20 cellular contexts compared by ENCODE assay signal in the genomic region with DNA sequence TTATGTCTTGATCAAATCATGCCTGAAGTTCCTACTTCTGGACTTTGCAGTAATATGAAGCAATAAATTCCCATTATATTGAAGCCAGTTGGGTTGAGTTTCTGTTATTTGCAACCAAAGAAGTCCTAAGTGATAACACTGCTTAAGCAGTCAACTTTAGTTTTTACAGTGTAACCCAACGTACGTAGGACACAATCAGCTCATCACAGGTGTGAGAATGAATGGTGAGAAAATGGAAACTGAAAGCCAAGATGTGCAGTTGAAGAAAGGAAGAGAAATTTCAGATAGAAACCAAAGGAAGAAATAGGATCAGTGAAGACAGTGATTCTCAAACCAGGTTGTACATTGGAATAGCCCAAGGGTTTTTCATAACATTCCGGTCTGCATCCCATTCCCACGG.
DNase-seq lines count a peak whose midpoint lies in the region; ATAC-seq lines count a peak whose summit lies in the region.
"Had no signal": no experiment of that assay in that cellular context is flagged by ENCODE, and none has a peak within 500 bp of the region (broad histone marks: within the 10 kb centered on the region; RNA-seq: fewer than 3 reads in every experiment).

No MANE protein-coding gene starts in this region.

- H3K27me3 Mint-ChIP-seq in activated CD4-positive, alpha-beta T cell treated with anti-CD3 and anti-CD28 coated beads, Interleukin-2, amount 10 ng/mL, durations not matched to agents 7 days and 5 days: no peaks in the 10 kb centered on the region
- peaks cover 0 to 2% (median 0%) of the 10 kb centered on the region in 5 donors for H3K27me3 Mint-ChIP-seq in naive thymus-derived CD8-positive, alpha-beta T cell

- peaks cover 54% of the 10 kb centered on the region for H3K4me1 Mint-ChIP-seq in activated CD4-positive, alpha-beta T cell treated with anti-CD3 and anti-CD28 coated beads, Interleukin-2, amount 10 ng/mL, durations not matched to agents 7 days and 5 days
- H3K4me1 Mint-ChIP-seq in naive thymus-derived CD8-positive, alpha-beta T cell: peaks cover 43 to 83% (median 78%) of the 10 kb centered on the region in 4 donors
- H3K4me1 Mint-ChIP-seq: brain had no signal

- CTCF ChIA-PET in activated CD4-positive, alpha-beta T cell treated with anti-CD3 and anti-CD28 coated beads, Interleukin-2, amount 10 ng/mL, durations not matched to agents 7 days and 5 days (lab: Charles Lee): interaction anchor here (0.8 kb wide), 1 partner anchor 274 kb away, joined by 3 read pairs; no protein-coding TSS in a partner anchor

- ATAC-seq in GM19043 (IDR thresholded peaks at IDR 0.05; ENCODE audit: low read depth, unreplicated experiment) (peak; percentile 50), HG03378 (IDR thresholded peaks at IDR 0.05; ENCODE audit: unreplicated experiment) (peak; percentile 60), GM21723 (IDR thresholded peaks at IDR 0.05; ENCODE audit: unreplicated experiment) (no peak)
- ATAC-seq in naive thymus-derived CD8-positive, alpha-beta T cell: no peak
- ATAC-seq: foreskin keratinocyte; Panc1; stimulated activated naive B cell treated with anti-CD40 and anti-IgM and Interleukin-4, amounts not matched to agents 10 μg/mL and 1 μg/mL and 100 μg/mL, for 72 hours had no signal

- peak overlapping the region; percentile 3 for H3K27ac Mint-ChIP-seq in activated CD4-positive, alpha-beta T cell treated with anti-CD3 and anti-CD28 coated beads, Interleukin-2, amount 10 ng/mL, durations not matched to agents 7 days and 5 days
- H3K27ac Mint-ChIP-seq in naive thymus-derived CD8-positive, alpha-beta T cell: peak overlapping the region in 9 of 10 donors; percentile 10 to 89 (median 66)
- H3K27ac Mint-ChIP-seq: brain; stimulated activated naive B cell treated with anti-CD40 and anti-IgM and Interleukin-4, amounts not matched to agents 10 μg/mL and 1 μg/mL and 100 μg/mL, for 72 hours; type B pancreatic cell had no signal

- peaks cover 19% of the 10 kb centered on the region for H3K36me3 Mint-ChIP-seq in activated CD4-positive, alpha-beta T cell treated with anti-CD3 and anti-CD28 coated beads, Interleukin-2, amount 10 ng/mL, durations not matched to agents 7 days and 5 days (ENCODE audit: low read depth)
- H3K36me3 Mint-ChIP-seq in naive thymus-derived CD8-positive, alpha-beta T cell: peaks cover 0 to 8% (median 4%) of the 10 kb centered on the region in 3 donors
- H3K36me3 Mint-ChIP-seq: brain; stimulated activated naive B cell treated with anti-CD40 and anti-IgM and Interleukin-4, amounts not matched to agents 10 μg/mL and 1 μg/mL and 100 μg/mL, for 72 hours; type B pancreatic cell had no signal

- no peak overlapping the region for H3K4me3 Mint-ChIP-seq in activated CD4-positive, alpha-beta T cell treated with anti-CD3 and anti-CD28 coated beads, Interleukin-2, amount 10 ng/mL, durations not matched to agents 7 days and 5 days
- peak overlapping the region in 4 of 10 donors; percentile 7 to 51 (median 26) for H3K4me3 Mint-ChIP-seq in naive thymus-derived CD8-positive, alpha-beta T cell
- H3K4me3 Mint-ChIP-seq: brain; stimulated activated naive B cell treated with anti-CD40 and anti-IgM and Interleukin-4, amounts not matched to agents 10 μg/mL and 1 μg/mL and 100 μg/mL, for 72 hours; type B pancreatic cell had no signal

- POLR2A ChIA-PET in activated CD4-positive, alpha-beta T cell treated with anti-CD3 and anti-CD28 coated beads, Interleukin-2, amount 10 ng/mL, durations not matched to agents 7 days and 5 days (lab: Charles Lee): no interaction called here
- POLR2A ChIA-PET in naive thymus-derived CD8-positive, alpha-beta T cell (lab: Charles Lee): interaction anchor here (1.3 to 1.7 kb wide), 2 partner anchors 14 to 20 kb away, joined by 4 to 8 read pairs; no protein-coding TSS in a partner anchor

- peaks cover 13% of the 10 kb centered on the region for H3K9me3 Mint-ChIP-seq in activated CD4-positive, alpha-beta T cell treated with anti-CD3 and anti-CD28 coated beads, Interleukin-2, amount 10 ng/mL, durations not matched to agents 7 days and 5 days
- peaks cover 0 to 25% (median 0%) of the 10 kb centered on the region in 9 donors for H3K9me3 Mint-ChIP-seq in naive thymus-derived CD8-positive, alpha-beta T cell

- no peak for DNase-seq in activated CD4-positive, alpha-beta T cell treated with anti-CD3 and anti-CD28 coated beads, Interleukin-2, amount 10 ng/mL, durations not matched to agents 7 days and 5 days
- no peak for DNase-seq in activated CD4-positive, alpha-beta T cell treated with anti-CD3 and anti-CD28 coated beads, Interleukin-2, amount 50 U/mL, for 4 hours
- DNase-seq in naive thymus-derived CD8-positive, alpha-beta T cell: no peak
- DNase-seq in middle frontal gyrus (ENCODE audit: extremely low spot score, low spot score) (no peak), NCI-H1092 treated with DMSO at 0.1 percent for 48 hours (lab: John Stamatoyannopoulos, UW) (no peak)
- DNase-seq: activated gamma-delta T cell treated with Interleukin-2 at 50 U/mL for 16 hours; DMS 273 treated with DMSO at 0.1 percent for 48 hours; foreskin keratinocyte; GF-D8; kidney glomerular epithelial cell; MV-4-11; NCI-H2081 treated with DMSO at 0.1 percent for 48 hours; retina; stimulated activated naive B cell treated with anti-CD40 and anti-IgM and Interleukin-4, amounts not matched to agents 10 μg/mL and 1 μg/mL and 100 μg/mL, for 72 hours had no signal

Comparison
In these comparisons a context has a peak if more than half of its experiments do, and no peak if none do; other contexts are left out.
1. ATAC-seq: peak in GM19043 (single experiment) and HG03378 (single experiment); none in naive thymus-derived CD8-positive, alpha-beta T cell (0 of 2) and GM21723 (single experiment).